In the genomic region with DNA sequence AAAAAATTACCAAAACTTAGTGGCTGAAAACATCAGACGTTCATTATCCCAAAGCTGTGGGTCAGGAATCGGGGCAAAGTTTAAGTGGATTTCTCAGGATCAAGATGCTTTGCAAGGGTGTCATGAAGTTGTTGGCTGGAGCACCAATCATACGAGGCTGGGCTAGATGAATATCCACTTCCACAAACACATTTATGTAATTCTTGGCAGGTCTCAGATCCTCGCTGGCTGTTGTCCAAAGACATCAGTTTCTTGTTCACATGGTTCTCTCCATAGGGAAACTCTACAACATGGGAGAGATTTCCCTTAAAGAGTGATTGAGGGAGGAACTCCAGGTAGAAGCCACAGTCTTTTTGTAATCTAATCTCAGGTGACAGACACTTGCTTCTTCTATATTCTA, we compare ENCODE assay signal across 23 cellular contexts. TPM values are rescaled to one million over a fixed set of nuclear protein-coding genes. Genes with fewer than 3 reads are reported as not detected.
DNase-seq lines count a peak whose midpoint lies in the region; ATAC-seq and TF ChIP-seq lines count a peak whose summit lies in the region.
"Had no signal": no experiment of that assay in that cellular context is flagged by ENCODE, and none has a peak within 500 bp of the region (broad histone marks: within the 10 kb centered on the region; RNA-seq: fewer than 3 reads in every experiment).

No MANE protein-coding gene starts in this region.

- in situ Hi-C loops in brain microvascular endothelial cell (cut with HindIII; ENCODE audit: low pct_ligation_motif_present, low sequenced_read_pairs), result no loop called here

- no peaks in the 10 kb centered on the region for H3K27me3 ChIP-seq in brain microvascular endothelial cell (replicated peaks)
- H3K27me3 ChIP-seq: SJSA1 had no signal

- intact Hi-C loops in sciatic nerve (cut with DNase I), result no loop called here

- DNase-seq in Daoy (ENCODE audit: low read depth), result peak; percentile 16
- peak; percentile 80 for DNase-seq in brain microvascular endothelial cell
- peak; percentile 48 for DNase-seq in fibroblast of mammary gland (ENCODE audit: low read depth)
- no peak for DNase-seq in sciatic nerve (ENCODE audit: low spot score)
- no peak for DNase-seq in HCEC 1CT
- DNase-seq in NCI-H1105 (lab: John Stamatoyannopoulos, UW), result no peak
- DNase-seq: AML-193; C1 segment of cervical spinal cord; Calu3; CD8-positive, alpha-beta T cell; DMS153; EL; GF-D8; NCI-H1092 treated with DMSO at 0.1 percent for 48 hours; NCI-H2029 treated with DMSO at 0.1 percent for 48 hours; NCI-H345; NCI-H524 had no signal

- TF ChIP-seq CTCF in brain microvascular endothelial cell (IDR thresholded peaks at IDR 0.05; ENCODE audit: low read depth, low read length, missing control alignments) (no peak), fibroblast of mammary gland (conservative IDR thresholded peaks at IDR 0.05; ENCODE audit: control insufficient read depth, insufficient read depth, low read depth, low read length) (no peak)

- H3K27ac ChIP-seq in brain microvascular endothelial cell, result no peak overlapping the region
- H3K27ac ChIP-seq: SJSA1 had no signal

- no peaks in the 10 kb centered on the region for H3K36me3 ChIP-seq in brain microvascular endothelial cell (replicated peaks)
- H3K36me3 ChIP-seq: SJSA1 had no signal

- H3K4me3 ChIP-seq in brain microvascular endothelial cell (ENCODE audit: low read depth, low read length) (no peak overlapping the region), fibroblast of mammary gland (ENCODE audit: control insufficient read depth, low read depth, low read length) (no peak overlapping the region)
- H3K4me3 ChIP-seq: SJSA1 had no signal

- ATAC-seq in sciatic nerve (peak; percentile 54), GM21576 (IDR thresholded peaks at IDR 0.05; ENCODE audit: unreplicated experiment) (no peak), GM18511 (IDR thresholded peaks at IDR 0.05; ENCODE audit: unreplicated experiment) (no peak)
- ATAC-seq: CD8-positive, alpha-beta T cell; Right ventricle myocardium inferior had no signal

RNA-seq across cellular contexts. Expression of a gene that starts 20.2 kb away (rescaled TPM):
- not detected in 2 replicates for total RNA-seq in Daoy (2014; rRNA removed; shearing (Covaris generic))
- 1.2 TPM for total RNA-seq in sciatic nerve
- total RNA-seq: A172; CD8-positive, alpha-beta T cell; H4; Right ventricle myocardium inferior; SJSA1 had no signal

RNA-seq across cellular contexts. Expression of a gene that starts 34.1 kb away (rescaled TPM):
- total RNA-seq in Daoy (2014; rRNA removed; shearing (Covaris generic)), result not detected in 2 replicates
- not detected for total RNA-seq in sciatic nerve
- total RNA-seq: A172; Calu3; CD8-positive, alpha-beta T cell; H4; Right ventricle myocardium inferior; SJSA1 had no signal

Comparison
In these comparisons a context has a peak if more than half of its experiments do, and no peak if none do; other contexts are left out.
1. DNase-seq: peak in Daoy (single experiment), brain microvascular endothelial cell (single experiment) and fibroblast of mammary gland (single experiment); none in sciatic nerve (single experiment), HCEC 1CT (single experiment) and NCI-H1105 (single experiment).